In genomic region chr5:31531888-31532710, GRCh38 we compare ENCODE assay signal across 8 cellular contexts. TPM values are rescaled to one million over a fixed set of nuclear protein-coding genes. Genes with fewer than 3 reads are reported as not detected.
DNase-seq lines count a peak whose midpoint lies in the region; ATAC-seq and TF ChIP-seq lines count a peak whose summit lies in the region.

TSS of gene C5orf22 (plus strand) at chr5:31532301. CDS start at chr5:31532393, 92 bp downstream.
TSS of gene DROSHA (minus strand) at chr5:31532093. CDS start at chr5:31529059, 3,034 bp downstream.

- H3K4me3 Mint-ChIP-seq in IgD-negative memory B cell = peak within 1 kb of the TSS; percentile 98 to 100 (median 99)

- peaks cover 8% of the 10 kb centered on the region for H3K36me3 Mint-ChIP-seq in IgD-negative memory B cell

- peak within 1 kb of the TSS; percentile 91 to 96 (median 91) for H3K27ac Mint-ChIP-seq in IgD-negative memory B cell

- DNase-seq in DMS153 (lab: John Stamatoyannopoulos, UW) (peak; percentile 98), OCI-M2 (lab: John Stamatoyannopoulos, UW; ENCODE audit: unreplicated experiment) (peak; percentile 48), activated T-cell treated with anti-CD3 and anti-CD28 coated beads for 4 hours (peak; percentile 87), epithelial cell of proximal tubule (ENCODE audit: low read depth) (peak; percentile 72), mucosa of gallbladder (ENCODE audit: low spot score) (peak; percentile 96)
- peak; percentile 73 to 86 for DNase-seq in stimulated activated CD8-positive, alpha-beta memory T cell treated with anti-CD3 and anti-CD28 coated beads, Interleukin-4, amount 100 ng/mL, for 4 hours (ENCODE audit: low read depth in 2 of 2, low spot score in 1 of 2)

- no peaks in the 10 kb centered on the region for H3K27me3 Mint-ChIP-seq in IgD-negative memory B cell

- peak; percentile 89 for ATAC-seq in GM21529 (IDR thresholded peaks at IDR 0.05; ENCODE audit: unreplicated experiment)

- H3K4me3 ChIP-seq in epithelial cell of proximal tubule (ENCODE audit: low read depth, low read length) = peak within 1 kb of the TSS; percentile 99

- TF ChIP-seq CTCF in epithelial cell of proximal tubule (conservative IDR thresholded peaks at IDR 0.05; ENCODE audit: low read depth, low read length) = no peak

- no peaks in the 10 kb centered on the region for H3K9me3 Mint-ChIP-seq in IgD-negative memory B cell

- peaks cover 28 to 32% (median 32%) of the 10 kb centered on the region in 3 donors for H3K4me1 Mint-ChIP-seq in IgD-negative memory B cell

RNA-seq across cellular contexts. Expression of gene C5orf22, which starts in this region (rescaled TPM):
- polyA plus RNA-seq in IgD-negative memory B cell = 16.7 TPM
- total RNA-seq in epithelial cell of proximal tubule (19.8 and 25.0 TPM in 2 replicates), mucosa of gallbladder (21.8 TPM)

RNA-seq across cellular contexts. Expression of gene DROSHA, which starts in this region (rescaled TPM):
- polyA plus RNA-seq in IgD-negative memory B cell = 14.7 TPM
- 32.8 and 58.6 TPM in 2 replicates for total RNA-seq in epithelial cell of proximal tubule
- 46.5 TPM for total RNA-seq in mucosa of gallbladder

Comparison
In these comparisons a context has a peak if more than half of its experiments do, and no peak if none do; other contexts are left out.
1. Peak in every context shown above with its lines: DNase-seq, ATAC-seq and H3K4me3 ChIP-seq.
2. DNase-seq: peak in every context shown above with its lines; median percentile 98 in DMS153; 96 in mucosa of gallbladder; 87 in activated T-cell treated with anti-CD3 and anti-CD28 coated beads for 4 hours; 80 in stimulated activated CD8-positive, alpha-beta memory T cell treated with anti-CD3 and anti-CD28 coated beads, Interleukin-4, amount 100 ng/mL, for 4 hours; 72 in epithelial cell of proximal tubule; 48 in OCI-M2.